8 cellular contexts compared by ENCODE assay signal in genomic region chr12:132955094-132955932, GRCh38. TPM values are rescaled to one million over a fixed set of nuclear protein-coding genes. Genes with fewer than 3 reads are reported as not detected.
DNase-seq lines count a peak whose midpoint lies in the region; ATAC-seq and TF ChIP-seq lines count a peak whose summit lies in the region.

No MANE protein-coding gene starts in this region.

- no peaks in the 10 kb centered on the region for H3K27me3 ChIP-seq in H9 (ENCODE audit: insufficient read depth, low read length)

- WGBS in H9 (ENCODE audit: extremely low coverage, insufficient read length, low lambda C conversion rate): no CpG with 5 or more reads among the region's 32 CpGs

- peaks cover 17% of the 10 kb centered on the region for H3K9me3 ChIP-seq in H9 (ENCODE audit: control insufficient read depth, low read depth, low read length)

- peak; percentile 50 to 59 for ATAC-seq in activated naive CD4-positive, alpha-beta T cell treated with anti-CD3 and anti-CD28 coated beads, Interleukin-2, amount 50 U/mL, for 72 hours

- peaks cover 23% of the 10 kb centered on the region for H3K4me1 Mint-ChIP-seq in activated CD4-positive, alpha-beta T cell treated with anti-CD3 and anti-CD28 coated beads, Interleukin-2, amount 10 ng/mL, durations not matched to agents 7 days and 5 days
- H3K4me1 Mint-ChIP-seq in H9: peaks cover 11 to 12% of the 10 kb centered on the region in 2 experiments

- H4K8ac ChIP-seq in H9 (replicated peaks; ENCODE audit: insufficient read length, low read depth, low read length): no peak overlapping the region

- no peak for TF ChIP-seq CTCF in H9 (conservative IDR thresholded peaks at IDR 0.05)
- TF ChIP-seq CTCF in NB4 (IDR thresholded peaks at IDR 0.05; ENCODE audit: low read depth, low read length): no peak

- no peak overlapping the region for H3K18ac ChIP-seq in H9 (ENCODE audit: insufficient read length, low read depth, low read length)

- no peak overlapping the region for H2BK5ac ChIP-seq in H9 (ENCODE audit: insufficient read length, low read length)

- no peak overlapping the region for H2AFZ ChIP-seq in H9 (ENCODE audit: low read length)

- TF ChIP-seq POLR2A in NB4 (IDR thresholded peaks at IDR 0.05; ENCODE audit: extremely low read depth, insufficient read length): no peak

- peaks cover 35% of the 10 kb centered on the region for H3K36me3 Mint-ChIP-seq in activated CD4-positive, alpha-beta T cell treated with anti-CD3 and anti-CD28 coated beads, Interleukin-2, amount 10 ng/mL, durations not matched to agents 7 days and 5 days (ENCODE audit: low read depth)
- peaks cover 29 to 37% (median 36%) of the 10 kb centered on the region in 3 experiments for H3K36me3 Mint-ChIP-seq in H9 (ENCODE audit: insufficient read depth in 1 of 3, low read depth in 3 of 3)
- peaks cover 11 to 51% of the 10 kb centered on the region in 2 donors for H3K36me3 Mint-ChIP-seq in activated naive CD4-positive, alpha-beta T cell treated with anti-CD3 and anti-CD28 coated beads, Interleukin-2, amount 50 U/mL, for 72 hours

- no peak overlapping the region for H2BK15ac ChIP-seq in H9 (ENCODE audit: low read depth, low read length)

- no peak overlapping the region for H4K5ac ChIP-seq in H9 (ENCODE audit: insufficient read length, low read depth, low read length)

- no peak overlapping the region for H3K27ac ChIP-seq in H9 (ENCODE audit: insufficient read length, low read depth, low read length)

- H3T11ph ChIP-seq in H9 (ENCODE audit: low read length): no peak overlapping the region

- H2AK5ac ChIP-seq in H9 (ENCODE audit: insufficient read length, low read length): no peak overlapping the region

- no peak overlapping the region for H3K14ac ChIP-seq in H9 (ENCODE audit: insufficient read depth, low read length)

- H4K91ac ChIP-seq in H9 (ENCODE audit: insufficient read length, low read depth, low read length): no peak overlapping the region

- H2BK120ac ChIP-seq in H9 (ENCODE audit: low read depth, low read length, poor library complexity, severe bottlenecking): no peak overlapping the region

- H3K9ac ChIP-seq in H9 (ENCODE audit: extremely low read depth, insufficient read length, low read length): no peak overlapping the region

- peak overlapping the region; percentile 74 for H3K4me3 ChIP-seq in NB4 (ENCODE audit: low read depth, low read length)

- peaks cover 3% of the 10 kb centered on the region; the same call in 1 of the 2 replicates for H3K79me2 ChIP-seq in H9 (ENCODE audit: insufficient read depth, low read length)

- peaks cover 27% of the 10 kb centered on the region for H3K9me3 Mint-ChIP-seq in activated CD4-positive, alpha-beta T cell treated with anti-CD3 and anti-CD28 coated beads, Interleukin-2, amount 10 ng/mL, durations not matched to agents 7 days and 5 days
- H3K9me3 Mint-ChIP-seq in H9: peaks cover 55 to 63% of the 10 kb centered on the region in 2 experiments
- peaks cover 0 to 20% of the 10 kb centered on the region in 2 donors for H3K9me3 Mint-ChIP-seq in activated naive CD4-positive, alpha-beta T cell treated with anti-CD3 and anti-CD28 coated beads, Interleukin-2, amount 50 U/mL, for 72 hours

- H3K23ac ChIP-seq in H9 (ENCODE audit: insufficient read length, low read depth, low read length): no peak overlapping the region

- no peak overlapping the region for H3K56ac ChIP-seq in H9 (ENCODE audit: insufficient read length, low read depth, low read length)

- no peak overlapping the region for H2BK12ac ChIP-seq in H9 (ENCODE audit: insufficient read length, low read depth, low read length)

- CTCF ChIA-PET in activated CD4-positive, alpha-beta T cell treated with anti-CD3 and anti-CD28 coated beads, Interleukin-2, amount 10 ng/mL, durations not matched to agents 7 days and 5 days (lab: Charles Lee): no interaction called here

- peak overlapping the region; percentile 90 for H3K4me3 Mint-ChIP-seq in activated CD4-positive, alpha-beta T cell treated with anti-CD3 and anti-CD28 coated beads, Interleukin-2, amount 10 ng/mL, durations not matched to agents 7 days and 5 days
- peak overlapping the region; percentile 83 to 92 for H3K4me3 Mint-ChIP-seq in H9

- no peaks in the 10 kb centered on the region for H3K27me3 Mint-ChIP-seq in activated CD4-positive, alpha-beta T cell treated with anti-CD3 and anti-CD28 coated beads, Interleukin-2, amount 10 ng/mL, durations not matched to agents 7 days and 5 days
- peaks cover 2% of the 10 kb centered on the region; the same call in 1 of the 2 replicates for H3K27me3 Mint-ChIP-seq in H9 (ENCODE audit: low read depth)

- H2BK20ac ChIP-seq in H9 (ENCODE audit: low read depth, low read length, poor library complexity, severe bottlenecking): no peak overlapping the region

- H3K79me1 ChIP-seq in H9 (ENCODE audit: insufficient read depth, low read depth, low read length, poor library complexity, severe bottlenecking): no peaks in the 10 kb centered on the region

- peak overlapping the region; percentile 71 for H3K4me2 ChIP-seq in H9 (ENCODE audit: insufficient read depth, insufficient read length, low read length)

- peaks cover 2% of the 10 kb centered on the region for H3K23me2 ChIP-seq in H9 (ENCODE audit: insufficient read length, low read depth, low read length, poor library complexity, severe bottlenecking)

- no peaks in the 10 kb centered on the region for H3K4me1 ChIP-seq in H9 (ENCODE audit: insufficient read depth, low read length)

- DNase-seq in activated CD4-positive, alpha-beta T cell treated with anti-CD3 and anti-CD28 coated beads, Interleukin-2, amount 10 ng/mL, durations not matched to agents 7 days and 5 days: no peak
- DNase-seq in activated CD4-positive, alpha-beta T cell treated with anti-CD3 and anti-CD28 coated beads for 4 hours: no peak
- DNase-seq in H9 (peak; percentile 51), NB4 (ENCODE audit: low read depth) (peak; percentile 82), glomerular visceral epithelial cell (ENCODE audit: extremely low spot score) (peak; percentile 5), nucleus accumbens (lab: John Stamatoyannopoulos, UW) (peak in 30 of 56 donors; percentile 7 to 74 (median 42)), GOT3 (lab: John Stamatoyannopoulos, UW) (no peak)
- DNase-seq in activated naive CD4-positive, alpha-beta T cell treated with anti-CD3 and anti-CD28 coated beads, Interleukin-2, amount 50 U/mL, for 72 hours (ENCODE audit: low spot score in 2 of 2): peak in 1 of 2 donors; percentile 20

- H4K20me1 ChIP-seq in H9 (ENCODE audit: control insufficient read depth, insufficient read depth, insufficient read length): no peaks in the 10 kb centered on the region

- H3K27ac Mint-ChIP-seq in activated CD4-positive, alpha-beta T cell treated with anti-CD3 and anti-CD28 coated beads, Interleukin-2, amount 10 ng/mL, durations not matched to agents 7 days and 5 days: peak overlapping the region; percentile 90
- H3K27ac Mint-ChIP-seq in H9: peak overlapping the region in 2 of 3 experiments; percentile 18 to 81; a peak in 3 of 7 replicates
- H3K27ac Mint-ChIP-seq in activated naive CD4-positive, alpha-beta T cell treated with anti-CD3 and anti-CD28 coated beads, Interleukin-2, amount 50 U/mL, for 72 hours: peak overlapping the region; percentile 58 to 91

- POLR2A ChIA-PET in activated CD4-positive, alpha-beta T cell treated with anti-CD3 and anti-CD28 coated beads, Interleukin-2, amount 10 ng/mL, durations not matched to agents 7 days and 5 days (lab: Charles Lee): no interaction called here

- H3K4ac ChIP-seq in H9 (ENCODE audit: low read depth, low read length): no peak overlapping the region

RNA-seq across cellular contexts. Expression of gene ZNF605, which starts 0.8 kb away (rescaled TPM):
- total RNA-seq in activated CD4-positive, alpha-beta T cell treated with anti-CD3 and anti-CD28 coated beads, Interleukin-2, amount 10 ng/mL, durations not matched to agents 7 days and 5 days: 10 to 100 TPM; 11.5 to 12.4 TPM
- total RNA-seq in H9 (2021): 17.3 and 19.3 TPM in 2 replicates
- 1 to 10 TPM; 4.5 to 9.9 TPM for total RNA-seq in activated naive CD4-positive, alpha-beta T cell treated with anti-CD3 and anti-CD28 coated beads, Interleukin-2, amount 50 U/mL, for 72 hours

RNA-seq across cellular contexts. Expression of gene ZNF26, which starts 30.9 kb away (rescaled TPM):
- 10 to 100 TPM; 14.0 to 20.2 TPM for total RNA-seq in activated CD4-positive, alpha-beta T cell treated with anti-CD3 and anti-CD28 coated beads, Interleukin-2, amount 10 ng/mL, durations not matched to agents 7 days and 5 days
- total RNA-seq in H9 (2021): 13.2 and 16.9 TPM in 2 replicates
- total RNA-seq in activated naive CD4-positive, alpha-beta T cell treated with anti-CD3 and anti-CD28 coated beads, Interleukin-2, amount 50 U/mL, for 72 hours: 10 to 100 TPM; 13.0 to 22.3 TPM

Comparison
In these comparisons a context has a peak if more than half of its experiments do, and no peak if none do; other contexts are left out.
1. DNase-seq: peak in H9 (single experiment), NB4 (single experiment), glomerular visceral epithelial cell (single experiment) and nucleus accumbens (30 of 56); none in activated CD4-positive, alpha-beta T cell treated with anti-CD3 and anti-CD28 coated beads, Interleukin-2, amount 10 ng/mL, durations not matched to agents 7 days and 5 days (single experiment), activated CD4-positive, alpha-beta T cell treated with anti-CD3 and anti-CD28 coated beads for 4 hours (0 of 2) and GOT3 (single experiment).
2. Peak in every context shown above with its lines, with median percentiles within 50 percentile points of each other: H3K27ac Mint-ChIP-seq.